In the genomic region with DNA sequence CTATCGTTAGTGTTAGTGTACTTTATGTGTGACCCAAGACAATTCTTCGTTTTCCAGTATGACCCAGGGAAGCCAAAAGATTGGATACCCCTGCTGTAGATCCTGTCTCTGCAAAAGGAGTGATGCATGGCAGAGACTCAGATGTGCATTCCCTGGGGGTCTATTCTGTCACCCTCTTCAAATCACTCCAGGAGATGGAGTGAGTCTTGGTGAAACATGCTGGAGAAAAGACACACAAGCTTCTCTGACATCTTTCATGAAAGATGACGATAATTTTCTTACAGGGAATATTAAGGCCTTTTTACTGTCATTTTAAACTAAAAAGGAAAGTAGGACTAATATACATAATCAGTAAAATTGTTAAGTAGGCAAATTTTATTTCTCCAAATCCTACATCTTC, we compare ENCODE assay signal across 11 cellular contexts.
"Had no signal": no experiment of that assay in that cellular context is flagged by ENCODE, and none has a peak within 500 bp of the region (broad histone marks: within the 10 kb centered on the region; RNA-seq: fewer than 3 reads in every experiment).

No MANE protein-coding gene starts in this region.

- H3K9ac ChIP-seq: GM23248 had no signal

- H3K36me3 ChIP-seq: HAP-1 had no signal

- H3K4me3 ChIP-seq: GM23248, GM23338, HAP-1 had no signal

- H3K4me2 ChIP-seq: GM23338 had no signal

- H3K9me3 ChIP-seq: HAP-1 had no signal

- H3K27ac ChIP-seq: GM23248 had no signal

- FAIRE-seq: H1, H54 had no signal

- H2AFZ ChIP-seq: GM23248, GM23338 had no signal

- H3K4me1 ChIP-seq: HAP-1 had no signal

- ATAC-seq: GM23338, HCT116 had no signal

- DNase-seq: GM23248, GOT3, H7, H9, HCEC 1CT, HFFc6 had no signal
